Comparison of ENCODE assay signal across 28 cellular contexts in the genomic region with DNA sequence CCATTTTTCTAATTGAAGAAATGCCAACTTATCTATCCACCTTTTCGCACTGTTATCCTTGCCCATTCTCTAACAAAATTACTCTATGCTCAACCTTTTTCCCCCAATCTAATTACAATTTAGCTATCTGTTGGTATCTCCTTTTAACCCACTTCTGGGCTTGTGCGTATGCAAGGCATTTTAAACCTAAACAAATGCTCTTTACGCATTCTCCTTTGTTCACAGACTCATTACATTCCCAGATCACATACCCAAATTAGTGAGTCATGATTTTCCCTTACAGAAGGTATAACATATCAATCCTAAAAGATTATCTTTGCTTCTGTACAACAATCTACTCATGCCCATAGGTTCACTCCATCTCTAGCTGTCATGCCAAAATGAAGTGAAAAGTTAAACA.
"Had no signal": no experiment of that assay in that cellular context is flagged by ENCODE, and none has a peak within 500 bp of the region (broad histone marks: within the 10 kb centered on the region; RNA-seq: fewer than 3 reads in every experiment).

No MANE protein-coding gene starts in this region.

- ATAC-seq: psoas muscle; right cardiac atrium; right lobe of liver; stimulated activated effector memory CD8-positive, alpha-beta T cell treated with anti-CD3 and anti-CD28 coated beads, Interleukin-12 subunit alpha, Interleukin-12 subunit beta, amount 100 ng/mL, for 72 hours; stimulated activated naive B cell treated with anti-CD40 and anti-IgM and Interleukin-4, amounts not matched to agents 10 μg/mL and 1 μg/mL and 100 μg/mL, for 72 hours had no signal

- FAIRE-seq: small intestine, urothelium cell line had no signal

- H3K4me2 ChIP-seq: neural progenitor cell had no signal

- H3K27ac Mint-ChIP-seq: nephron; neural progenitor cell; progenitor cell of endocrine pancreas; stimulated activated effector memory CD8-positive, alpha-beta T cell treated with anti-CD3 and anti-CD28 coated beads, Interleukin-12 subunit alpha, Interleukin-12 subunit beta, amount 100 ng/mL, for 72 hours; stimulated activated naive B cell treated with anti-CD40 and anti-IgM and Interleukin-4, amounts not matched to agents 10 μg/mL and 1 μg/mL and 100 μg/mL, for 72 hours; stimulated activated naive CD8-positive, alpha-beta T cell treated with anti-CD3 and anti-CD28 coated beads, Interleukin-15, Interleukin-2, amounts not matched to agents 100 ng/mL and 50 ng/mL, for 24 hours had no signal

- DNase-seq: occipital lobe; ovary; posterior cingulate gyrus; psoas muscle; right cardiac atrium; right lobe of liver; sigmoid colon; small intestine; stimulated activated CD4-positive, alpha-beta T cell treated with anti-CD3 and anti-CD28 coated beads, Interleukin-15, amount 100 ng/mL, for 24 hours; stimulated activated CD4-positive, alpha-beta T cell treated with anti-CD3 and anti-CD28 coated beads, Interleukin-2, amount 100 ng/mL, for 24 hours; stimulated activated CD4-positive, alpha-beta T cell treated with anti-CD3 and anti-CD28 coated beads, Interleukin-2, amount 100 ng/mL, for 48 hours; stimulated activated CD4-positive, alpha-beta T cell treated with anti-CD3 and anti-CD28 coated beads, Interleukin-4, amount 100 ng/mL, for 24 hours; stimulated activated naive B cell treated with anti-CD40 and anti-IgM and Interleukin-4, amounts not matched to agents 10 μg/mL and 1 μg/mL and 100 μg/mL, for 72 hours; stimulated activated naive CD4-positive, alpha-beta T cell treated with Interleukin-2 at 50 U/mL for 16 hours; stomach; thyroid gland; trophoblast cell; upper lobe of left lung had no signal

- H2AFZ ChIP-seq: neural progenitor cell, parathyroid adenoma had no signal

- H3K4me3 ChIP-seq: neural progenitor cell, ovary, psoas muscle, right lobe of liver, sigmoid colon, stomach, thoracic aorta, thyroid gland, tibial nerve, upper lobe of left lung, vagina had no signal

- H3K9ac ChIP-seq: neural progenitor cell, parathyroid adenoma had no signal

- H3K9me3 ChIP-seq: ovary, psoas muscle, right lobe of liver, stomach, thoracic aorta, thyroid gland, tibial nerve, upper lobe of left lung, vagina had no signal

- H3K27me3 ChIP-seq: neural progenitor cell, ovary, right lobe of liver, sigmoid colon, stomach, thyroid gland, tibial nerve, upper lobe of left lung, vagina had no signal

- H3K36me3 ChIP-seq: neural progenitor cell, ovary, right lobe of liver, sigmoid colon, stomach, thoracic aorta, thyroid gland, tibial nerve, upper lobe of left lung, vagina had no signal

- H3K27ac ChIP-seq: neural progenitor cell, ovary, parathyroid adenoma, psoas muscle, right lobe of liver, sigmoid colon, stomach, thoracic aorta, thyroid gland, tibial nerve, upper lobe of left lung, vagina had no signal

- H3K27me3 Mint-ChIP-seq: progenitor cell of endocrine pancreas; stimulated activated naive B cell treated with anti-CD40 and anti-IgM and Interleukin-4, amounts not matched to agents 10 μg/mL and 1 μg/mL and 100 μg/mL, for 72 hours; stimulated activated naive CD8-positive, alpha-beta T cell treated with anti-CD3 and anti-CD28 coated beads, Interleukin-15, Interleukin-2, amounts not matched to agents 100 ng/mL and 50 ng/mL, for 24 hours had no signal

- H3K36me3 Mint-ChIP-seq: stimulated activated effector memory CD8-positive, alpha-beta T cell treated with anti-CD3 and anti-CD28 coated beads, Interleukin-12 subunit alpha, Interleukin-12 subunit beta, amount 100 ng/mL, for 72 hours; stimulated activated naive B cell treated with anti-CD40 and anti-IgM and Interleukin-4, amounts not matched to agents 10 μg/mL and 1 μg/mL and 100 μg/mL, for 72 hours had no signal

- H3K4me1 Mint-ChIP-seq: neural progenitor cell; stimulated activated effector memory CD8-positive, alpha-beta T cell treated with anti-CD3 and anti-CD28 coated beads, Interleukin-12 subunit alpha, Interleukin-12 subunit beta, amount 100 ng/mL, for 72 hours; stimulated activated naive B cell treated with anti-CD40 and anti-IgM and Interleukin-4, amounts not matched to agents 10 μg/mL and 1 μg/mL and 100 μg/mL, for 72 hours had no signal

- H3K4me3 Mint-ChIP-seq: nephron; neural progenitor cell; stimulated activated effector memory CD8-positive, alpha-beta T cell treated with anti-CD3 and anti-CD28 coated beads, Interleukin-12 subunit alpha, Interleukin-12 subunit beta, amount 100 ng/mL, for 72 hours; stimulated activated naive B cell treated with anti-CD40 and anti-IgM and Interleukin-4, amounts not matched to agents 10 μg/mL and 1 μg/mL and 100 μg/mL, for 72 hours; stimulated activated naive CD8-positive, alpha-beta T cell treated with anti-CD3 and anti-CD28 coated beads, Interleukin-15, Interleukin-2, amounts not matched to agents 100 ng/mL and 50 ng/mL, for 24 hours had no signal

- H3K4me1 ChIP-seq: neural progenitor cell, parathyroid adenoma, psoas muscle, right lobe of liver, sigmoid colon, stomach, thyroid gland, tibial nerve, upper lobe of left lung, vagina had no signal

- H3K79me2 ChIP-seq: parathyroid adenoma had no signal
